15 cellular contexts compared by ENCODE assay signal in the genomic region with DNA sequence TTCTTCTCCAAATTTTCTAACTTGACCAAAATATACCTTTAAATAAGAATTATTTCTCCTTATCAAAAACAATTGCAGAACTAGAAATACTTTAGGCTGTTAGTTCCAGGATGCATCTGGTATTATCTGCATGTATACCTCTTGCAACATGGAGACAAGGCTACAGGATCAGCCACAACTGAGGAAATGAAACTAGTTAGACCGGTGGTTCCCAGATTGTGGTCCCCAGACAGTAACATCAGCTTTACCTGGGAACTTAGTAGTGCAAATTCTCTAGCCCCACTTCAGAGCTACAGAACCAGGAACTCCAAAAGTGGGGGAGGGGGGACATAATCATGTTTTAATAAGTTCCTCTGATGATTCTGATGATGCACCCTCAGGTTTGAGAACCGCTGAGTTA.
DNase-seq lines count a peak whose midpoint lies in the region; ATAC-seq and TF ChIP-seq lines count a peak whose summit lies in the region.
"Had no signal": no experiment of that assay in that cellular context is flagged by ENCODE, and none has a peak within 500 bp of the region (broad histone marks: within the 10 kb centered on the region; RNA-seq: fewer than 3 reads in every experiment).

No MANE protein-coding gene starts in this region.

- H3K27me3 ChIP-seq in esophagus muscularis mucosa (peaks cover 0 to 5% (median 0%) of the 10 kb centered on the region in 4 donors), right atrium auricular region (no peaks in the 10 kb centered on the region)
- H3K27me3 ChIP-seq in effector memory CD4-positive, alpha-beta T cell (replicated peaks; ENCODE audit: control insufficient read depth, insufficient read depth, low read length, poor library complexity, severe bottlenecking) = no peaks in the 10 kb centered on the region

- TF ChIP-seq POLR2A in esophagus muscularis mucosa (IDR thresholded peaks at IDR 0.05; ENCODE audit: low read depth) = no peak

- H3K4me1 ChIP-seq in esophagus muscularis mucosa (no peaks in the 10 kb centered on the region), right atrium auricular region (no peaks in the 10 kb centered on the region)
- no peaks in the 10 kb centered on the region for H3K4me1 ChIP-seq in effector memory CD4-positive, alpha-beta T cell (ENCODE audit: control insufficient read depth, insufficient read depth, low read length, poor library complexity, severe bottlenecking)

- DNase-seq in GM12865 (ENCODE audit: low read depth) (peak; percentile 6), UCSD-AML1 (lab: John Stamatoyannopoulos, UW; ENCODE audit: unreplicated experiment) (peak; percentile 8), LoVo (ENCODE audit: low spot score) (no peak), esophagus muscularis mucosa (ENCODE audit: extremely low spot score) (no peak), right atrium auricular region (ENCODE audit: low spot score) (no peak)
- DNase-seq in effector memory CD4-positive, alpha-beta T cell = no peak
- DNase-seq: activated CD4-positive, alpha-beta T cell treated with anti-CD3 and anti-CD28 coated beads, Interleukin-2, amount 10 ng/mL, durations not matched to agents 24 days and 14 days; GM23248; heart right ventricle; left colon; naive thymus-derived CD8-positive, alpha-beta T cell; NCI-H1105; T-helper 2 cell had no signal

- H3K9me3 ChIP-seq in esophagus muscularis mucosa (no peaks in the 10 kb centered on the region), right atrium auricular region (no peaks in the 10 kb centered on the region)
- no peaks in the 10 kb centered on the region for H3K9me3 ChIP-seq in effector memory CD4-positive, alpha-beta T cell (ENCODE audit: control insufficient read depth, low read length)
- H3K9me3 ChIP-seq: heart right ventricle had no signal

- no peak for TF ChIP-seq EP300 in esophagus muscularis mucosa (IDR thresholded peaks at IDR 0.05)

- H3K4me3 ChIP-seq in GM12865 (ENCODE audit: low read depth, low read length) (no peak overlapping the region), esophagus muscularis mucosa (no peak overlapping the region), right atrium auricular region (no peak overlapping the region)
- H3K4me3 ChIP-seq in effector memory CD4-positive, alpha-beta T cell (ENCODE audit: insufficient read depth, low read depth, low read length, poor library complexity, severe bottlenecking) = no peak overlapping the region
- H3K4me3 ChIP-seq: GM23248, heart right ventricle had no signal

- 80% methylated on average over 2 of the region's 2 CpGs for WGBS in esophagus muscularis mucosa

- no peaks in the 10 kb centered on the region for H3K36me3 ChIP-seq in esophagus muscularis mucosa
- H3K36me3 ChIP-seq in effector memory CD4-positive, alpha-beta T cell (ENCODE audit: control insufficient read depth, insufficient read depth, low read length) = no peaks in the 10 kb centered on the region
- no peaks in the 10 kb centered on the region for H3K36me3 ChIP-seq in right atrium auricular region
- H3K36me3 ChIP-seq: heart right ventricle had no signal

- intact Hi-C loops in esophagus muscularis mucosa (cut with DNase I) = no loop called here

- H3K27ac ChIP-seq in esophagus muscularis mucosa (replicated peaks in 1 of 4) (no peak overlapping the region), right atrium auricular region (no peak overlapping the region)
- H3K27ac ChIP-seq in effector memory CD4-positive, alpha-beta T cell (ENCODE audit: insufficient read depth, low read length, poor library complexity, severe bottlenecking) = no peak overlapping the region
- H3K27ac ChIP-seq: GM23248, heart right ventricle had no signal

- TF ChIP-seq CTCF in GM12865 (IDR thresholded peaks at IDR 0.05; ENCODE audit: insufficient read depth, low read depth, low read length, missing control alignments) (no peak), esophagus muscularis mucosa (IDR thresholded peaks at IDR 0.05) (no peak), right atrium auricular region (IDR thresholded peaks at IDR 0.05) (no peak)

- ATAC-seq in GM21390 (IDR thresholded peaks at IDR 0.05; ENCODE audit: unreplicated experiment) (peak; percentile 60), HG03442 (IDR thresholded peaks at IDR 0.05; ENCODE audit: unreplicated experiment) (peak; percentile 82)
- ATAC-seq: heart right ventricle, left colon had no signal

Comparison
In these comparisons a context has a peak if more than half of its experiments do, and no peak if none do; other contexts are left out.
1. DNase-seq: peak in GM12865 (single experiment) and UCSD-AML1 (single experiment); none in LoVo (single experiment), esophagus muscularis mucosa (single experiment), effector memory CD4-positive, alpha-beta T cell (0 of 3) and right atrium auricular region (single experiment).